In the genomic region with DNA sequence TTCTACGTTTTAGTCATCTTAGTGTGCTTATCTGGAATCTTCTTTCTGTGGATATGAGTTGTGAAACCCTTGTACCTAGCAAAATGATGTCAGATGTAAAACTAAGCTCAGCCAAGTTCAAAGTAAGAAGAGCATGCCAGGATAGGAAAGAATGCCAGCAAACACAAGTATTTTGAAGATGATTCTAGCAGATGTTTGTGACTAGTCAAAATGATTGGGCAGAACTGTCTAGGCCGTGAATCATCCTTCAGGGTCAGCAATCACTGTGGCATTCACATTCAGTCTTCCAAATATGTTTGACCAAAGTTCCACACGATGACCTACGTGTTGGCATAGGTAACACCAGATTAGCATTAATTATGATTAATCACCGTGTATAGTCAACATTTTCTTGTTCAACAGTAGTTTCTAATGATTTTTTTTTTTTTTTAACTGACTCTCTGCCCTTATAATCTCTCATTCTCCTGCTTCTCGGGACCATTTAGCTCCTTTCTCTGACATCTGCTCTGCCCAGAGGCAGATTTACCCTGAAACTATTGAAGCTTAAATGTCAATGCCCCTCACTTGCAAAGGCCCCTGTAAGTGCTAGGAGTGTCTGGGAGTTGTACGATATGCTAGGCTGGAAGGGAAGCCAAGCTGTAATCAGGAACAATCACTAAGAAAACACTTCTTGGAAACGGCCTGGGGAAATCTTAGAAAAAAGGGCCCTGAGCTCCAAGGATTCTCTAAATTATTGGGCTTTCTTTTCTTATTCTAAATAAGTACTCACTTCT, we compare ENCODE assay signal across 11 cellular contexts. TPM values are rescaled to one million over a fixed set of nuclear protein-coding genes. Genes with fewer than 3 reads are reported as not detected.
DNase-seq lines count a peak whose midpoint lies in the region; ATAC-seq and TF ChIP-seq lines count a peak whose summit lies in the region.
"Had no signal": no experiment of that assay in that cellular context is flagged by ENCODE, and none has a peak within 500 bp of the region (broad histone marks: within the 10 kb centered on the region; RNA-seq: fewer than 3 reads in every experiment).

No MANE protein-coding gene starts in this region.

- TF ChIP-seq CTCF in AG04449 (IDR thresholded peaks at IDR 0.05; ENCODE audit: insufficient read depth, low read length, missing control alignments): no peak
- TF ChIP-seq CTCF in esophagus muscularis mucosa (IDR thresholded peaks at IDR 0.05): no peak
- TF ChIP-seq CTCF in prostate gland (IDR thresholded peaks at IDR 0.05): no peak

- H3K4me1 Mint-ChIP-seq in activated CD8-positive, alpha-beta T cell treated with anti-CD3 and anti-CD28 coated beads, Interleukin-2, amount 10 ng/mL, durations not matched to agents 7 days and 5 days (ENCODE audit: low read depth): peaks cover 2% of the 10 kb centered on the region

- H3K27ac ChIP-seq in esophagus muscularis mucosa (replicated peaks in 1 of 4): peak overlapping the region; percentile 64 to 97 (median 76)
- H3K27ac ChIP-seq in muscle layer of colon (ENCODE audit: low read depth, low read length): no peak overlapping the region
- H3K27ac ChIP-seq in prostate gland: no peak overlapping the region

- H3K9ac ChIP-seq in muscle layer of colon (ENCODE audit: low read length): peak overlapping the region; percentile 13

- no peak overlapping the region for H3K4me3 Mint-ChIP-seq in activated CD8-positive, alpha-beta T cell treated with anti-CD3 and anti-CD28 coated beads, Interleukin-2, amount 10 ng/mL, durations not matched to agents 7 days and 5 days

- POLR2A ChIA-PET in AG04449 (lab: Yijun Ruan, JAX): interaction anchor here (0.7 to 1.4 kb wide), 3 partner anchors 9 to 24 kb away, joined by 3 to 4 read pairs (median 4); no protein-coding TSS in a partner anchor
- POLR2A ChIA-PET in activated CD8-positive, alpha-beta T cell treated with anti-CD3 and anti-CD28 coated beads, Interleukin-2, amount 10 ng/mL, durations not matched to agents 7 days and 5 days (lab: Charles Lee): no interaction called here

- WGBS in esophagus muscularis mucosa: 51% methylated on average over 8 of the region's 8 CpGs
- 55% methylated on average over 8 of the region's 8 CpGs for WGBS in prostate gland

- no peaks in the 10 kb centered on the region for H3K9me3 ChIP-seq in esophagus muscularis mucosa
- H3K9me3 ChIP-seq in muscle layer of colon (ENCODE audit: low read length): no peaks in the 10 kb centered on the region
- H3K9me3 ChIP-seq in prostate gland: no peaks in the 10 kb centered on the region
- H3K9me3 ChIP-seq: BE2C had no signal

- H3K4me3 ChIP-seq in AG04449 (ENCODE audit: low read depth, low read length) (no peak overlapping the region), esophagus muscularis mucosa (no peak overlapping the region), muscle layer of colon (ENCODE audit: low read depth in 1 of 2, low read length in 2 of 2) (no peak overlapping the region), prostate gland (no peak overlapping the region)

- H3K36me3 ChIP-seq in esophagus muscularis mucosa (no peaks in the 10 kb centered on the region), muscle layer of colon (ENCODE audit: insufficient read depth, low read length) (no peaks in the 10 kb centered on the region), prostate gland (no peaks in the 10 kb centered on the region)
- H3K36me3 ChIP-seq: BE2C had no signal

- peak; percentile 85 for DNase-seq in AG04449 (ENCODE audit: low read depth, low spot score)
- peak; percentile 58 for DNase-seq in NCI-H69 (lab: John Stamatoyannopoulos, UW)
- DNase-seq in esophagus muscularis mucosa (ENCODE audit: extremely low spot score): no peak
- DNase-seq in prostate gland (ENCODE audit: low spot score): no peak
- no peak for DNase-seq in activated CD8-positive, alpha-beta T cell treated with anti-CD3 and anti-CD28 coated beads, Interleukin-2, amount 10 ng/mL, durations not matched to agents 7 days and 5 days
- DNase-seq in MV-4-11 (lab: John Stamatoyannopoulos, UW): no peak
- no peak for DNase-seq in iPS-NIHi7 (ENCODE audit: extremely low spot score)
- DNase-seq: activated CD4-positive, alpha-beta T cell treated with anti-CD3 and anti-CD28 coated beads for 4 hours; BE2C had no signal

- no peak overlapping the region for H3K27ac Mint-ChIP-seq in activated CD8-positive, alpha-beta T cell treated with anti-CD3 and anti-CD28 coated beads, Interleukin-2, amount 10 ng/mL, durations not matched to agents 7 days and 5 days

- H3K4me1 ChIP-seq in esophagus muscularis mucosa (peaks cover 13 to 56% (median 53%) of the 10 kb centered on the region in 4 donors), muscle layer of colon (ENCODE audit: insufficient read depth, low read length) (peaks cover 38% of the 10 kb centered on the region), prostate gland (replicated peaks) (no peaks in the 10 kb centered on the region)
- H3K4me1 ChIP-seq: BE2C had no signal

- intact Hi-C loops in esophagus muscularis mucosa (cut with DNase I) (no loop called here), prostate gland (cut with DNase I) (loop anchor here (10.0 kb wide), 1 partner anchor 92 kb away; no protein-coding TSS in a partner anchor)

- TF ChIP-seq EP300 in esophagus muscularis mucosa (IDR thresholded peaks at IDR 0.05): no peak

- no peaks in the 10 kb centered on the region for H3K9me3 Mint-ChIP-seq in activated CD8-positive, alpha-beta T cell treated with anti-CD3 and anti-CD28 coated beads, Interleukin-2, amount 10 ng/mL, durations not matched to agents 7 days and 5 days (ENCODE audit: insufficient read depth)

- CTCF ChIA-PET in AG04449 (lab: Yijun Ruan, JAX): interaction anchor here (0.8 to 3.1 kb wide), 11 partner anchors 9 to 390 kb away, joined by 3 to 24 read pairs (median 4); no protein-coding TSS in a partner anchor
- CTCF ChIA-PET in activated CD8-positive, alpha-beta T cell treated with anti-CD3 and anti-CD28 coated beads, Interleukin-2, amount 10 ng/mL, durations not matched to agents 7 days and 5 days (lab: Charles Lee): interaction anchor here (1.2 kb wide), 1 partner anchor 10 kb away, joined by 3 read pairs; no protein-coding TSS in a partner anchor

- ATAC-seq in activated CD8-positive, alpha-beta T cell treated with anti-CD3 and anti-CD28 coated beads, Interleukin-2, amount 10 ng/mL, durations not matched to agents 7 days and 5 days: no peak

- no peaks in the 10 kb centered on the region for H3K27me3 ChIP-seq in esophagus muscularis mucosa
- no peaks in the 10 kb centered on the region for H3K27me3 ChIP-seq in muscle layer of colon (ENCODE audit: control insufficient read depth in 1 of 2, insufficient read depth in 2 of 2, low read length in 2 of 2)
- H3K27me3 ChIP-seq in prostate gland (replicated peaks; ENCODE audit: insufficient read depth): no peaks in the 10 kb centered on the region

- H3K27me3 Mint-ChIP-seq in activated CD8-positive, alpha-beta T cell treated with anti-CD3 and anti-CD28 coated beads, Interleukin-2, amount 10 ng/mL, durations not matched to agents 7 days and 5 days (ENCODE audit: low read depth): peaks cover 19% of the 10 kb centered on the region

- TF ChIP-seq POLR2A in esophagus muscularis mucosa (IDR thresholded peaks at IDR 0.05; ENCODE audit: low read depth) (no peak), prostate gland (IDR thresholded peaks at IDR 0.05) (no peak)

- H3K36me3 Mint-ChIP-seq in activated CD8-positive, alpha-beta T cell treated with anti-CD3 and anti-CD28 coated beads, Interleukin-2, amount 10 ng/mL, durations not matched to agents 7 days and 5 days (ENCODE audit: low read depth): no peaks in the 10 kb centered on the region

RNA-seq across cellular contexts. Expression of gene PLOD2, which starts 5.7 kb away (rescaled TPM):
- total RNA-seq in esophagus muscularis mucosa: 10 to 100 TPM; 48.2 to 84.7 (median 54.9) TPM
- 10 to 100 TPM; 10.7 to 14.6 TPM for total RNA-seq in prostate gland
- under 1 TPM in 1 of 2 experiments, not detected in 1; 0.40 TPM for total RNA-seq in activated CD8-positive, alpha-beta T cell treated with anti-CD3 and anti-CD28 coated beads, Interleukin-2, amount 10 ng/mL, durations not matched to agents 7 days and 5 days
- total RNA-seq: OCI-LY7 had no signal

Comparison
In these comparisons a context has a peak if more than half of its experiments do, and no peak if none do; other contexts are left out.
1. DNase-seq: peak in AG04449 (single experiment) and NCI-H69 (single experiment); none in esophagus muscularis mucosa (single experiment), prostate gland (single experiment), activated CD8-positive, alpha-beta T cell treated with anti-CD3 and anti-CD28 coated beads, Interleukin-2, amount 10 ng/mL, durations not matched to agents 7 days and 5 days (single experiment), MV-4-11 (single experiment) and iPS-NIHi7 (single experiment).
2. H3K27ac ChIP-seq: peak in esophagus muscularis mucosa (4 of 4); none in muscle layer of colon (single experiment) and prostate gland (0 of 2).
3. RNA of gene PLOD2, which starts 5.7 kb away (total RNA-seq): 48.2 to 84.7 TPM in esophagus muscularis mucosa and 10.7 to 14.6 TPM in prostate gland; 0.40 TPM in activated CD8-positive, alpha-beta T cell treated with anti-CD3 and anti-CD28 coated beads, Interleukin-2, amount 10 ng/mL, durations not matched to agents 7 days and 5 days; every median in the first group is over 4 times any median in the second.